In the genomic region with DNA sequence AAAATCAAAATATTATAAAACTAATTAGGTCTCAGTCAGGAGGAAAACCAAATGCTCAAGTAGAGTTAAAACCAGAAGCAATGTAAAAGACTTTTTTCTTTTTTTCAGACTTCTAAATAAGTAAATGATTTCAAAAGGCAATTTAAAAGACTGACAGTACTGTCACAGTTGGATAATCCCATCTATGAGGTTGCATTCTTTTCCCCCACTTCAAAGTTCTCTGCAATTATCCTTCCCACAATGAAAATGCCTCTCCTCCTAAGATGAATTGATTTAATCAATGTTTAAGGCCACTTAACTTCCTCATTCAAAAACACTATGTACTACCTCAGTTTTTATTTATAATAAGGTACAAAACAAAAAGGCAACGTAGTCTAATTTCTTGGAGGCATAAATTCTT, we compare ENCODE assay signal across 19 cellular contexts.
"Had no signal": no experiment of that assay in that cellular context is flagged by ENCODE, and none has a peak within 500 bp of the region (broad histone marks: within the 10 kb centered on the region; RNA-seq: fewer than 3 reads in every experiment).

No MANE protein-coding gene starts in this region.

- H3K4me2 ChIP-seq: smooth muscle cell had no signal

- H3K4me3 ChIP-seq: cardiac muscle cell, smooth muscle cell, transverse colon, uterus had no signal

- ATAC-seq: activated CD4-positive, CD25-positive, alpha-beta regulatory T cell treated with anti-CD3 and anti-CD28 coated beads, Interleukin-2, amount 50 U/mL, for 24 hours; foreskin keratinocyte; left cardiac atrium; sciatic nerve; stimulated activated memory B cell treated with anti-CD40 and anti-IgM and Interleukin-4, amounts not matched to agents 10 μg/mL and 1 μg/mL and 100 μg/mL, for 72 hours had no signal

- H3K27me3 ChIP-seq: cardiac muscle cell, foreskin keratinocyte, transverse colon, uterus had no signal

- H3K36me3 ChIP-seq: uterus had no signal

- DNase-seq: activated CD4-positive, alpha-beta memory T cell treated with anti-CD3 and anti-CD28 coated beads, Interleukin-2, amount 10 ng/mL, durations not matched to agents 7 days and 5 days; activated CD4-positive, alpha-beta T cell treated with anti-CD3 and anti-CD28 coated beads, Interleukin-2, amount 10 ng/mL, durations not matched to agents 24 days and 14 days; activated effector memory CD4-positive, alpha-beta T cell treated with anti-CD3 and anti-CD28 coated beads, Interleukin-2, amount 50 U/mL, for 16 hours; activated naive CD4-positive, alpha-beta T cell treated with anti-CD3 and anti-CD28 coated beads, Interleukin-2, amount 10 ng/mL, durations not matched to agents 7 days and 5 days; amygdala; erythroblast; foreskin keratinocyte; left cardiac atrium; naive B cell; posterior cingulate gyrus; stimulated activated CD4-positive, alpha-beta T cell treated with anti-CD3 and anti-CD28 coated beads, Interleukin-15, amount 100 ng/mL, for 24 hours; transverse colon; uterus had no signal

- H3K27ac ChIP-seq: cardiac muscle cell, foreskin keratinocyte, transverse colon, uterus, VCaP had no signal

- H3K9me3 ChIP-seq: transverse colon, uterus had no signal

- H3K4me1 ChIP-seq: foreskin keratinocyte, transverse colon, uterus had no signal
